26 cellular contexts compared by ENCODE assay signal in genomic region chr6:159085396-159085895, GRCh38. TPM values are rescaled to one million over a fixed set of nuclear protein-coding genes. Genes with fewer than 3 reads are reported as not detected.
A peak's percentile ranks its signal among the peaks of the same experiment; 100 is the strongest.
DNase-seq lines count a peak whose midpoint lies in the region; ATAC-seq, FAIRE-seq and TF ChIP-seq lines count a peak whose summit lies in the region.
"Had no signal": no experiment of that assay in that cellular context is flagged by ENCODE, and none has a peak within 500 bp of the region (broad histone marks: within the 10 kb centered on the region; RNA-seq: fewer than 3 reads in every experiment).

No MANE protein-coding gene starts in this region.

- H3K4me1 Mint-ChIP-seq in stimulated activated naive CD8-positive, alpha-beta T cell treated with anti-CD3 and anti-CD28 coated beads, Interleukin-15, amount 100 ng/mL, for 72 hours, result peaks cover 61% of the 10 kb centered on the region

- CTCF ChIA-PET in mammary epithelial cell (lab: Charles Lee; ENCODE audit: low non-redundant PET), result interaction anchor here (0.6 kb wide), 1 partner anchor 24 kb away, joined by 3 read pairs; no protein-coding TSS in a partner anchor
- CTCF ChIA-PET in K562 (lab: Yijun Ruan, JAX; ENCODE audit: low intra/inter-chr PET ratio), result no interaction called here

- peak overlapping the region; percentile 96 to 98 for H3K27ac Mint-ChIP-seq in stimulated activated naive CD8-positive, alpha-beta T cell treated with anti-CD3 and anti-CD28 coated beads, Interleukin-15, amount 100 ng/mL, for 72 hours
- H3K27ac Mint-ChIP-seq: activated CD4-positive, alpha-beta memory T cell treated with anti-CD3 and anti-CD28 coated beads, Interleukin-2, amount 10 ng/mL, durations not matched to agents 7 days and 5 days had no signal

- H2AFZ ChIP-seq in mammary epithelial cell (ENCODE audit: low read depth, low read length), result no peak overlapping the region
- no peak overlapping the region for H2AFZ ChIP-seq in Loucy (ENCODE audit: low read length)
- H2AFZ ChIP-seq in K562 (ENCODE audit: low read depth, low read length), result peak overlapping the region; percentile 35

- H3K4me2 ChIP-seq in mammary epithelial cell (ENCODE audit: insufficient read depth, low read depth, low read length), result no peak overlapping the region
- peak overlapping the region; percentile 13 for H3K4me2 ChIP-seq in Loucy (ENCODE audit: low read depth, low read length, poor library complexity, severe bottlenecking)
- peak overlapping the region; percentile 48; the same call in 1 of the 2 replicates for H3K4me2 ChIP-seq in K562 (ENCODE audit: insufficient read depth, low read length)

- FAIRE-seq in K562 (lab: Jason Lieb, UNC), result no peak

- ATAC-seq in K562 (peak; percentile 60), GM19351 (IDR thresholded peaks at IDR 0.05; ENCODE audit: unreplicated experiment) (no peak), gastroesophageal sphincter (no peak)
- no peak for ATAC-seq in stimulated activated naive CD8-positive, alpha-beta T cell treated with anti-CD3 and anti-CD28 coated beads, Interleukin-15, amount 100 ng/mL, for 72 hours
- ATAC-seq: body of pancreas, right lobe of liver, Right ventricle myocardium inferior, T-helper 17 cell had no signal

- H3K9me1 ChIP-seq in K562 (ENCODE audit: control insufficient read depth, insufficient read depth, low read length), result no peaks in the 10 kb centered on the region

- TF ChIP-seq POLR2A in breast epithelium (IDR thresholded peaks at IDR 0.05), result no peak
- TF ChIP-seq POLR2A in K562 (conservative IDR thresholded peaks at IDR 0.05), result no peak
- no peak for TF ChIP-seq POLR2A in gastroesophageal sphincter (IDR thresholded peaks at IDR 0.05)

- H3K79me2 ChIP-seq in mammary epithelial cell (ENCODE audit: insufficient read depth, low read length), result no peaks in the 10 kb centered on the region
- H3K79me2 ChIP-seq in Loucy (ENCODE audit: insufficient read depth, low read length), result no peaks in the 10 kb centered on the region
- H3K79me2 ChIP-seq in K562 (ENCODE audit: control insufficient read depth, insufficient read depth, low read length), result no peaks in the 10 kb centered on the region

- no peaks in the 10 kb centered on the region for H3K9me2 ChIP-seq in Loucy (replicated peaks; ENCODE audit: low read depth, low read length)

- no peaks in the 10 kb centered on the region for H3F3A ChIP-seq in Loucy (ENCODE audit: low read depth)

- H3K27ac ChIP-seq in mammary epithelial cell (ENCODE audit: insufficient read depth, low read depth, low read length) (no peak overlapping the region), breast epithelium (no peak overlapping the region), K562 (ENCODE audit: extremely low read depth, low read depth, low read length) (0 out of 3 replicates have a peak overlapping the region, but pooled peaks have one; percentile 5), gastroesophageal sphincter (no peak overlapping the region)
- H3K27ac ChIP-seq: adrenal gland, body of pancreas, right lobe of liver, tibial nerve had no signal

- H4K20me1 ChIP-seq in mammary epithelial cell (ENCODE audit: insufficient read depth, low read length) (no peaks in the 10 kb centered on the region), Loucy (ENCODE audit: insufficient read depth, low read length, poor library complexity, severe bottlenecking) (no peaks in the 10 kb centered on the region), K562 (replicated peaks; ENCODE audit: control insufficient read depth, insufficient read depth, low read length) (no peaks in the 10 kb centered on the region)

- POLR2A ChIA-PET in K562 (lab: Yijun Ruan, JAX), result interaction anchor here (0.8 kb wide), 1 partner anchor 155 kb away, joined by 4 read pairs; no protein-coding TSS in a partner anchor

- H3K27me3 Mint-ChIP-seq in stimulated activated naive CD8-positive, alpha-beta T cell treated with anti-CD3 and anti-CD28 coated beads, Interleukin-15, amount 100 ng/mL, for 72 hours, result no peaks in the 10 kb centered on the region
- H3K27me3 Mint-ChIP-seq: activated CD4-positive, alpha-beta memory T cell treated with anti-CD3 and anti-CD28 coated beads, Interleukin-2, amount 10 ng/mL, durations not matched to agents 7 days and 5 days; T-helper 17 cell had no signal

- no peaks in the 10 kb centered on the region for H3K27me3 ChIP-seq in mammary epithelial cell (ENCODE audit: insufficient read depth, low read length)
- H3K27me3 ChIP-seq in breast epithelium, result no peaks in the 10 kb centered on the region
- no peaks in the 10 kb centered on the region for H3K27me3 ChIP-seq in Loucy (ENCODE audit: insufficient read depth, low read length, poor library complexity, severe bottlenecking)
- peaks cover 3 to 8% of the 10 kb centered on the region in 2 experiments; a peak in 3 of 5 replicates for H3K27me3 ChIP-seq in K562 (ENCODE audit: control insufficient read depth in 2 of 2, insufficient read depth in 2 of 2, low read length in 2 of 2)
- H3K27me3 ChIP-seq in gastroesophageal sphincter, result no peaks in the 10 kb centered on the region
- H3K27me3 ChIP-seq: adrenal gland, body of pancreas, right lobe of liver, tibial nerve had no signal

- no peaks in the 10 kb centered on the region for H3K4me1 ChIP-seq in mammary epithelial cell (ENCODE audit: insufficient read depth, low read length)
- no peaks in the 10 kb centered on the region for H3K4me1 ChIP-seq in breast epithelium
- H3K4me1 ChIP-seq in Loucy (ENCODE audit: insufficient read depth, low read length, poor library complexity, severe bottlenecking), result peaks cover 15% of the 10 kb centered on the region
- H3K4me1 ChIP-seq in K562 (replicated peaks in 1 of 2; ENCODE audit: control insufficient read depth in 2 of 2, insufficient read depth in 2 of 2, low read length in 2 of 2), result peaks cover 0 to 7% of the 10 kb centered on the region in 2 experiments; a peak in 1 of 5 replicates
- no peaks in the 10 kb centered on the region for H3K4me1 ChIP-seq in gastroesophageal sphincter
- H3K4me1 ChIP-seq: adrenal gland, body of pancreas, HAP-1, right lobe of liver, tibial nerve had no signal

- intact Hi-C loops in mammary epithelial cell (cut with micrococcal nuclease), result no loop called here
- intact Hi-C loops in breast epithelium (cut with DNase I; ENCODE audit: low total_unique reads), result no loop called here
- intact Hi-C loops in K562 (cut with micrococcal nuclease), result no loop called here

- DNase-seq in mammary epithelial cell (peak; percentile 46), breast epithelium (ENCODE audit: low spot score in 2 of 2) (no peak), K562 (ENCODE audit: extremely low read depth in 1 of 4, low spot score in 3 of 4) (no peak)
- DNase-seq in stimulated activated naive CD8-positive, alpha-beta T cell treated with anti-CD3 and anti-CD28 coated beads, Interleukin-15, amount 100 ng/mL, for 72 hours, result no peak
- DNase-seq: activated CD4-positive, alpha-beta memory T cell treated with anti-CD3 and anti-CD28 coated beads, Interleukin-2, amount 10 ng/mL, durations not matched to agents 7 days and 5 days; activated CD4-positive, CD25-positive, alpha-beta regulatory T cell treated with anti-CD3 and anti-CD28 coated beads, Interleukin-2, amount 50 U/mL, for 72 hours; activated gamma-delta T cell treated with Interleukin-2 at 50 U/mL for 16 hours; activated T-cell treated with anti-CD3 and anti-CD28 coated beads, Interleukin-2, amount 50 U/mL, for 4 hours; body of pancreas; cerebellar nuclear complex; COR-L47; DMS53; kidney; NCI-H1694; NCI-H524; right lobe of liver; T-helper 17 cell had no signal

- no peaks in the 10 kb centered on the region for H3K36me3 ChIP-seq in mammary epithelial cell (ENCODE audit: insufficient read depth, low read length)
- no peaks in the 10 kb centered on the region for H3K36me3 ChIP-seq in breast epithelium
- H3K36me3 ChIP-seq in Loucy (ENCODE audit: insufficient read depth, low read length), result no peaks in the 10 kb centered on the region
- no peaks in the 10 kb centered on the region for H3K36me3 ChIP-seq in K562 (ENCODE audit: control insufficient read depth, insufficient read depth, low read length)
- H3K36me3 ChIP-seq in gastroesophageal sphincter, result no peaks in the 10 kb centered on the region
- H3K36me3 ChIP-seq: adrenal gland, HAP-1, right lobe of liver, tibial nerve had no signal

- TF ChIP-seq EP300 in K562 (IDR thresholded peaks at IDR 0.05; ENCODE audit: low read length), result no peak
- no peak for TF ChIP-seq EP300 in gastroesophageal sphincter (IDR thresholded peaks at IDR 0.05)

- no peak for TF ChIP-seq RAD21 in K562 (CRISPR knock-in tag; conservative IDR thresholded peaks at IDR 0.05 in 1 of 2, IDR thresholded peaks at IDR 0.05 in 1 of 2)

- H3K4me3 Mint-ChIP-seq in stimulated activated naive CD8-positive, alpha-beta T cell treated with anti-CD3 and anti-CD28 coated beads, Interleukin-15, amount 100 ng/mL, for 72 hours, result peak overlapping the region; percentile 27 to 51
- H3K4me3 Mint-ChIP-seq: activated CD4-positive, alpha-beta memory T cell treated with anti-CD3 and anti-CD28 coated beads, Interleukin-2, amount 10 ng/mL, durations not matched to agents 7 days and 5 days; activated T-cell treated with anti-CD3 and anti-CD28 coated beads, Interleukin-2, amount 50 U/mL, for 4 hours; T-helper 17 cell had no signal

- WGBS in mammary epithelial cell (ENCODE audit: low coverage, missing lambda C conversion rate), result 88% methylated on average over 7 of the region's 7 CpGs
- WGBS in K562 (ENCODE audit: insufficient coverage, low coverage, missing lambda C conversion rate), result 30% methylated on average over 7 of the region's 7 CpGs
- WGBS in gastroesophageal sphincter (ENCODE audit: low coverage in 1 of 2), 2 donors, result 88% methylated on average over 7 of the region's 7 CpGs

- dilution Hi-C loops in mammary epithelial cell (cut with HindIII; ENCODE audit: low sequenced_read_pairs), result no loop called here

- in situ Hi-C loops in mammary epithelial cell (cut with MboI; ENCODE audit: low sequenced_read_pairs in 2 of 2) (no loop called here), K562 (cut with MboI) (no loop called here)

- TF ChIP-seq CTCF in mammary epithelial cell (conservative IDR thresholded peaks at IDR 0.05 in 1 of 2, IDR thresholded peaks at IDR 0.05 in 1 of 2; ENCODE audit: extremely low read depth in 1 of 2, insufficient read depth in 1 of 2, low read depth in 1 of 2, low read length in 2 of 2) (no peak), breast epithelium (IDR thresholded peaks at IDR 0.05) (no peak), Loucy (conservative IDR thresholded peaks at IDR 0.05; ENCODE audit: low read length) (no peak), K562 (IDR thresholded peaks at IDR 0.05 in 2 of 3, conservative IDR thresholded peaks at IDR 0.05 in 1 of 3; ENCODE audit: insufficient read depth in 2 of 3, low read depth in 1 of 3, low read length in 3 of 3) (no peak), gastroesophageal sphincter (IDR thresholded peaks at IDR 0.05) (no peak)

- H3K4me3 ChIP-seq in mammary epithelial cell (replicated peaks in 1 of 3; ENCODE audit: insufficient read depth in 1 of 3, low read depth in 2 of 3, low read length in 3 of 3) (no peak overlapping the region), breast epithelium (no peak overlapping the region), Loucy (ENCODE audit: low read length, poor library complexity, severe bottlenecking) (no peak overlapping the region), K562 (no peak overlapping the region), gastroesophageal sphincter (no peak overlapping the region)
- H3K4me3 ChIP-seq: adrenal gland, body of pancreas, HAP-1, right lobe of liver, tibial nerve had no signal

- BruUV-seq in mammary epithelial cell (replicated peaks; lab: Mats Ljungman, UMichigan), result no TSS peak
- no TSS peak for BruUV-seq in K562 (replicated peaks; lab: Mats Ljungman, UMichigan)

- H3K9me3 ChIP-seq in mammary epithelial cell (replicated peaks; ENCODE audit: insufficient read depth, low read length), result no peaks in the 10 kb centered on the region
- H3K9me3 ChIP-seq in breast epithelium, result no peaks in the 10 kb centered on the region
- no peaks in the 10 kb centered on the region for H3K9me3 ChIP-seq in Loucy (ENCODE audit: insufficient read depth, low read depth, low read length)
- no peaks in the 10 kb centered on the region for H3K9me3 ChIP-seq in K562 (replicated peaks; ENCODE audit: control insufficient read depth, insufficient read depth, low read depth, low read length)
- no peaks in the 10 kb centered on the region for H3K9me3 ChIP-seq in gastroesophageal sphincter
- H3K9me3 ChIP-seq: adrenal gland, body of pancreas, HAP-1, right lobe of liver, tibial nerve had no signal

- H3K9me3 Mint-ChIP-seq in stimulated activated naive CD8-positive, alpha-beta T cell treated with anti-CD3 and anti-CD28 coated beads, Interleukin-15, amount 100 ng/mL, for 72 hours, result peaks cover 0 to 4% of the 10 kb centered on the region in 2 donors
- H3K9me3 Mint-ChIP-seq: activated CD4-positive, alpha-beta memory T cell treated with anti-CD3 and anti-CD28 coated beads, Interleukin-2, amount 10 ng/mL, durations not matched to agents 7 days and 5 days; activated T-cell treated with anti-CD3 and anti-CD28 coated beads, Interleukin-2, amount 50 U/mL, for 4 hours had no signal

- H3K9ac ChIP-seq in mammary epithelial cell (ENCODE audit: insufficient read depth, low read length) (no peak overlapping the region), Loucy (ENCODE audit: low read depth, low read length, poor library complexity, severe bottlenecking) (no peak overlapping the region), K562 (ENCODE audit: insufficient read depth in 1 of 2, low read depth in 2 of 2, low read length in 2 of 2) (no peak overlapping the region)

RNA-seq across cellular contexts. Expression of gene TAGAP, which starts 40.7 kb away (rescaled TPM):
- total RNA-seq in mammary epithelial cell, result under 1 TPM in 1 of 2 donors, not detected in 1; 0.33 TPM
- polyA plus RNA-seq in mammary epithelial cell, result 0.11 TPM
- 1.6 TPM for polyA minus RNA-seq in mammary epithelial cell
- 1 to 10 TPM; 2.9 to 4.2 (median 4.1) TPM for total RNA-seq in breast epithelium
- not detected in 2 replicates for total RNA-seq in K562 (2011; cell fraction: chromatin; rRNA removed; ENCODE audit: low replicate concordance)
- total RNA-seq in K562 (2011; cell fraction: nucleolus; rRNA removed), result not detected in 2 replicates
- not detected in 2 replicates for total RNA-seq in K562 (2011; cell fraction: nucleoplasm; rRNA removed)
- not detected in 2 replicates for total RNA-seq in K562 (2014; rRNA removed)
- not detected in 2 replicates for total RNA-seq in K562 (2014; rRNA removed; fragmentation: Illumina TruSeq; extraction: Trizol)
- total RNA-seq in K562 (2015; rRNA removed; fragmentation: Illumina TruSeq; extraction: Trizol), result not detected in 2 replicates
- total RNA-seq in K562 (2021), result 0.07 and 0.27 TPM in 2 replicates
- polyA plus RNA-seq in K562 (2011; rRNA removed), result not detected in 2 replicates
- not detected in 2 replicates for polyA plus RNA-seq in K562 (2011; cell fraction: cytosol; rRNA removed)
- polyA plus RNA-seq in K562 (2011; cell fraction: nucleus; rRNA removed), result not detected in 2 replicates
- not detected in 2 replicates for polyA plus RNA-seq in K562 (2012)
- not detected in 2 replicates for polyA plus RNA-seq in K562 (2014; fragmentation: Illumina TruSeq; extraction: Trizol)
- not detected for polyA plus RNA-seq in K562 (2014; fragmentation: Nextera tagmentation; extraction: Ambion mirVana)
- not detected in 2 replicates for polyA plus RNA-seq in K562 (2014; rRNA removed)
- polyA minus RNA-seq in K562 (2011; rRNA and poly(A)+ RNA removed), result not detected in 2 replicates
- not detected in 2 replicates for polyA minus RNA-seq in K562 (2011; cell fraction: cytosol; rRNA and poly(A)+ RNA removed)
- polyA minus RNA-seq in K562 (2011; cell fraction: nucleus; rRNA and poly(A)+ RNA removed), result not detected in 2 replicates
- total RNA-seq in gastroesophageal sphincter, result 1 to 10 TPM; 1.0 to 4.3 (median 1.9) TPM
- polyA plus RNA-seq: AG04450, BJ had no signal
